Comparison of ENCODE assay signal across 2 cellular contexts in the genomic region with DNA sequence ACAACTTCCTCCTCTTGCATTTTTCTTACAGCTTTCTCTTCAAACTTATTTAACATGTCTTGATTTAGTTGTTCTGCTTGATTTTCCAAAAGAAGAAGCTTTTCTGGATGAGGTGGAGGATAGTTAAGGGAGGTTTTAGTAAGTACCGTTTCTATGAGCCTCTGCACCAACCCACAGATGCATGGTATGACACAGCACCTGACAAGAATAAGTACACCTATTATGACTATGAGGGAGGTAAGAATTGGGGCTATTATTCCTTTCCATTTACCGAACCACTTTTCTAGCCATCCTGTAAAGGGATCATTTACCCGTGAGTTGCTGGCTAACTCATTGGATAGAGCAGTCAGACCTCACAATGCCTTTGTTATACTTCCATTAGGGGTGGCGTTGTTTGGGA.
TF ChIP-seq lines count a peak whose summit lies in the region.

No MANE protein-coding gene starts in this region.

TF ChIP-seq in HCT116, 20 proteins besides CTCF, POLR2A, EP300 and RAD21:
- TF ChIP-seq SP1 (IDR thresholded peaks at IDR 0.05; ENCODE audit: low read depth) (no peak), ZNF274 (IDR thresholded peaks at IDR 0.05; ENCODE audit: low read depth, low read length) (no peak), TCF7L2 (IDR thresholded peaks at IDR 0.05; ENCODE audit: borderline replicate concordance, extremely low read depth, insufficient read depth, insufficient read length) (no peak), CEBPB (IDR thresholded peaks at IDR 0.05; ENCODE audit: low read depth) (no peak), YY1 (IDR thresholded peaks at IDR 0.05; ENCODE audit: extremely low read depth, insufficient replicate concordance, low read depth, low read length) (no peak), POLR2AphosphoS5 (IDR thresholded peaks at IDR 0.05; ENCODE audit: low read depth, low read length) (no peak), SRF (IDR thresholded peaks at IDR 0.05; ENCODE audit: low read depth) (no peak), JUND (IDR thresholded peaks at IDR 0.05) (no peak), CBX3 (IDR thresholded peaks at IDR 0.05; ENCODE audit: low read depth) (no peak), ZFX (IDR thresholded peaks at IDR 0.05) (no peak), EZH2 (IDR thresholded peaks at IDR 0.05) (no peak), EZH2phosphoT487 (IDR thresholded peaks at IDR 0.05; ENCODE audit: borderline replicate concordance) (no peak), EGR1 (IDR thresholded peaks at IDR 0.05; ENCODE audit: low read depth) (no peak)
- TF ChIP-seq, protein P1, sequence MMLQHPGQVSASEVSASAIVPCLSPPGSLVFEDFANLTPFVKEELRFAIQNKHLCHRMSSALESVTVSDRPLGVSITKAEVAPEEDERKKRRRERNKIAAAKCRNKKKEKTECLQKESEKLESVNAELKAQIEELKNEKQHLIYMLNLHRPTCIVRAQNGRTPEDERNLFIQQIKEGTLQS (IDR thresholded peaks at IDR 0.05), result no peak
- TF ChIP-seq, protein P2, sequence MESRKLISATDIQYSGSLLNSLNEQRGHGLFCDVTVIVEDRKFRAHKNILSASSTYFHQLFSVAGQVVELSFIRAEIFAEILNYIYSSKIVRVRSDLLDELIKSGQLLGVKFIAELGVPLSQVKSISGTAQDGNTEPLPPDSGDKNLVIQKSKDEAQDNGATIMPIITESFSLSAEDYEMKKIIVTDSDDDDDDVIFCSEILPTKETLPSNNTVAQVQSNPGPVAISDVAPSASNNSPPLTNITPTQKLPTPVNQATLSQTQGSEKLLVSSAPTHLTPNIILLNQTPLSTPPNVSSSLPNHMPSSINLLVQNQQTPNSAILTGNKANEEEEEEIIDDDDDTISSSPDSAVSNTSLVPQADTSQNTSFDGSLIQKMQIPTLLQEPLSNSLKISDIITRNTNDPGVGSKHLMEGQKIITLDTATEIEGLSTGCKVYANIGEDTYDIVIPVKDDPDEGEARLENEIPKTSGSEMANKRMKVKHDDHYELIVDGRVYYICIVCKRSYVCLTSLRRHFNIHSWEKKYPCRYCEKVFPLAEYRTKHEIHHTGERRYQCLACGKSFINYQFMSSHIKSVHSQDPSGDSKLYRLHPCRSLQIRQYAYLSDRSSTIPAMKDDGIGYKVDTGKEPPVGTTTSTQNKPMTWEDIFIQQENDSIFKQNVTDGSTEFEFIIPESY (IDR thresholded peaks at IDR 0.05; ENCODE audit: extremely low read depth, insufficient replicate concordance, low read length), result no peak
- TF ChIP-seq, protein P3, sequence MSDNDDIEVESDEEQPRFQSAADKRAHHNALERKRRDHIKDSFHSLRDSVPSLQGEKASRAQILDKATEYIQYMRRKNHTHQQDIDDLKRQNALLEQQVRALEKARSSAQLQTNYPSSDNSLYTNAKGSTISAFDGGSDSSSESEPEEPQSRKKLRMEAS (IDR thresholded peaks at IDR 0.05), result no peak

TF ChIP-seq in WTC11, 78 proteins besides CTCF, POLR2A, EP300 and RAD21:
- TF ChIP-seq, protein P4, sequence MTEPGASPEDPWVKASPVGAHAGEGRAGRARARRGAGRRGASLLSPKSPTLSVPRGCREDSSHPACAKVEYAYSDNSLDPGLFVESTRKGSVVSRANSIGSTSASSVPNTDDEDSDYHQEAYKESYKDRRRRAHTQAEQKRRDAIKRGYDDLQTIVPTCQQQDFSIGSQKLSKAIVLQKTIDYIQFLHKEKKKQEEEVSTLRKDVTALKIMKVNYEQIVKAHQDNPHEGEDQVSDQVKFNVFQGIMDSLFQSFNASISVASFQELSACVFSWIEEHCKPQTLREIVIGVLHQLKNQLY (CRISPR knock-in tag; IDR thresholded peaks at IDR 0.05), result no peak
- TF ChIP-seq, protein P5, sequence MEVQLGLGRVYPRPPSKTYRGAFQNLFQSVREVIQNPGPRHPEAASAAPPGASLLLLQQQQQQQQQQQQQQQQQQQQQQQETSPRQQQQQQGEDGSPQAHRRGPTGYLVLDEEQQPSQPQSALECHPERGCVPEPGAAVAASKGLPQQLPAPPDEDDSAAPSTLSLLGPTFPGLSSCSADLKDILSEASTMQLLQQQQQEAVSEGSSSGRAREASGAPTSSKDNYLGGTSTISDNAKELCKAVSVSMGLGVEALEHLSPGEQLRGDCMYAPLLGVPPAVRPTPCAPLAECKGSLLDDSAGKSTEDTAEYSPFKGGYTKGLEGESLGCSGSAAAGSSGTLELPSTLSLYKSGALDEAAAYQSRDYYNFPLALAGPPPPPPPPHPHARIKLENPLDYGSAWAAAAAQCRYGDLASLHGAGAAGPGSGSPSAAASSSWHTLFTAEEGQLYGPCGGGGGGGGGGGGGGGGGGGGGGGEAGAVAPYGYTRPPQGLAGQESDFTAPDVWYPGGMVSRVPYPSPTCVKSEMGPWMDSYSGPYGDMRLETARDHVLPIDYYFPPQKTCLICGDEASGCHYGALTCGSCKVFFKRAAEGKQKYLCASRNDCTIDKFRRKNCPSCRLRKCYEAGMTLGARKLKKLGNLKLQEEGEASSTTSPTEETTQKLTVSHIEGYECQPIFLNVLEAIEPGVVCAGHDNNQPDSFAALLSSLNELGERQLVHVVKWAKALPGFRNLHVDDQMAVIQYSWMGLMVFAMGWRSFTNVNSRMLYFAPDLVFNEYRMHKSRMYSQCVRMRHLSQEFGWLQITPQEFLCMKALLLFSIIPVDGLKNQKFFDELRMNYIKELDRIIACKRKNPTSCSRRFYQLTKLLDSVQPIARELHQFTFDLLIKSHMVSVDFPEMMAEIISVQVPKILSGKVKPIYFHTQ (CRISPR knock-in tag; IDR thresholded peaks at IDR 0.05), result no peak
